ENCODE assay signal across 1 cellular context in genomic region chr4:158043971-158044618, GRCh38.
TF ChIP-seq lines count a peak whose summit lies in the region.

No MANE protein-coding gene starts in this region.

TF ChIP-seq in WTC11, 78 proteins besides CTCF, POLR2A, EP300 and RAD21 (continued from another document):
- no peak for TF ChIP-seq AR (CRISPR knock-in tag; IDR thresholded peaks at IDR 0.05)
TF ChIP-seq in WTC11: peak in this region for 0.
